24 cellular contexts compared by ENCODE assay signal in the genomic region with DNA sequence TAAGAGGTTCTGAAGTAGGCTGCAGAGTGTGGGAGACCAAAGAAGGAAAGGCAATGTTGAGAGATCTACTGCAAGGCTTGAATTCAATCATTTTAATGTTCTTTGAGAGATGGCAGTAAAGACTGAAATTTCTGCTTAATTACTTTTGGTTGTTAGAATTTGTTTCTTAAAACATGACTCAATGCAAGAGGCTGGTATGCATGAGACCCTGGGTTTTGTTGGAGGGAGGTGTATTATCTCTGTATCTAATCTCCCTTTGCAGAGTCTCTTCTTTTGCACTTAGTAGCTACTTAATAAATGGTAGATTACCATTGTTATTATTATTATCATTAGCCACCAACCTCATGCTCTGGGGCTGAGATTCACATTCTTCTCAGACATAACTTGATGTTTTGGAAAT.
DNase-seq lines count a peak whose midpoint lies in the region; ATAC-seq and TF ChIP-seq lines count a peak whose summit lies in the region.
"Had no signal": no experiment of that assay in that cellular context is flagged by ENCODE, and none has a peak within 500 bp of the region (broad histone marks: within the 10 kb centered on the region; RNA-seq: fewer than 3 reads in every experiment).

No MANE protein-coding gene starts in this region.

- H2BK15ac ChIP-seq in IMR-90 (ENCODE audit: low read depth, low read length) = no peak overlapping the region

- H3K27me3 ChIP-seq in IMR-90 (ENCODE audit: control insufficient read depth, insufficient read depth, low read length) (peaks cover 13% of the 10 kb centered on the region), sigmoid colon (no peaks in the 10 kb centered on the region)
- H3K27me3 ChIP-seq: BLaER1 treated with 17β-estradiol and CSF1 and Interleukin-3, amounts not matched to agents 10 nM and 100 nM; Peyer's patch had no signal

- no peak overlapping the region for H3K56ac ChIP-seq in IMR-90 (ENCODE audit: extremely low read depth, insufficient read depth, low read length)

- H3K4me1 ChIP-seq in IMR-90 (ENCODE audit: control insufficient read depth, insufficient read depth, low read length) = no peaks in the 10 kb centered on the region
- H3K4me1 ChIP-seq in sigmoid colon = peaks cover 0 to 34% (median 22%) of the 10 kb centered on the region in 4 donors
- H3K4me1 ChIP-seq: BLaER1 treated with 17β-estradiol and CSF1 and Interleukin-3, amounts not matched to agents 10 nM and 100 nM; Peyer's patch had no signal

- no peaks in the 10 kb centered on the region for H3K79me1 ChIP-seq in IMR-90 (ENCODE audit: low read depth in 1 of 2, low read length in 2 of 2)

- TF ChIP-seq POLR2A in IMR-90 (IDR thresholded peaks at IDR 0.05; ENCODE audit: low read depth, low read length) = no peak
- TF ChIP-seq POLR2A in sigmoid colon (IDR thresholded peaks at IDR 0.05) = no peak

- H2BK20ac ChIP-seq in IMR-90 (ENCODE audit: low read depth, low read length) = no peak overlapping the region; the same call in 1 of the 2 replicates

- H3K4me3 ChIP-seq in IMR-90 (ENCODE audit: insufficient read depth, low read depth, low read length) (no peak overlapping the region), sigmoid colon (no peak overlapping the region)
- H3K4me3 ChIP-seq: BLaER1 treated with 17β-estradiol and CSF1 and Interleukin-3, amounts not matched to agents 10 nM and 100 nM; K562; Peyer's patch had no signal

- CTCF ChIA-PET in IMR-90 (lab: Yijun Ruan, JAX) = interaction anchor here (1.6 kb wide), 1 partner anchor 8 kb away, joined by 3 read pairs; no protein-coding TSS in a partner anchor

- no peak overlapping the region for H3K14ac ChIP-seq in IMR-90 (replicated peaks; ENCODE audit: low read depth, low read length)

- no peak for TF ChIP-seq CTCF in IMR-90 (conservative IDR thresholded peaks at IDR 0.05; ENCODE audit: low read depth, low read length)
- TF ChIP-seq CTCF in sigmoid colon (IDR thresholded peaks at IDR 0.05) = no peak

- no peaks in the 10 kb centered on the region for H3K9me3 ChIP-seq in IMR-90 (ENCODE audit: control insufficient read depth, insufficient read depth, low read length)
- H3K9me3 ChIP-seq in sigmoid colon = no peaks in the 10 kb centered on the region
- H3K9me3 ChIP-seq: BLaER1 treated with 17β-estradiol and CSF1 and Interleukin-3, amounts not matched to agents 10 nM and 100 nM; Peyer's patch had no signal

- H2AK5ac ChIP-seq in IMR-90 (ENCODE audit: low read depth, low read length) = no peak overlapping the region

- H3K4me3 Mint-ChIP-seq in activated T-helper 1 cell treated with anti-CD3 and anti-CD28 coated beads, Interleukin-12 subunit alpha, Interleukin-12 subunit beta, Interleukin-2, Interleukin-4 antibody, amounts not matched to agents 30 ng/mL and 10 ng/mL and 1 ng/mL, durations not matched to agents 14 hours and 24 hours and 36 hours = no peak overlapping the region
- H3K4me3 Mint-ChIP-seq: CD8-positive, alpha-beta T cell had no signal

- H2BK5ac ChIP-seq in IMR-90 (ENCODE audit: low read depth, low read length, poor library complexity, severe bottlenecking) = no peak overlapping the region

- H3K36me3 ChIP-seq in IMR-90 (ENCODE audit: control insufficient read depth, insufficient read depth, low read length) = no peaks in the 10 kb centered on the region
- no peaks in the 10 kb centered on the region for H3K36me3 ChIP-seq in sigmoid colon
- H3K36me3 ChIP-seq: BLaER1 treated with 17β-estradiol and CSF1 and Interleukin-3, amounts not matched to agents 10 nM and 100 nM; Peyer's patch had no signal

- no peak overlapping the region for H4K8ac ChIP-seq in IMR-90 (ENCODE audit: low read depth in 2 of 2, low read length in 2 of 2)

- ATAC-seq in IMR-90 (ENCODE audit: low read depth) (no peak), HG03045 (IDR thresholded peaks at IDR 0.05; ENCODE audit: unreplicated experiment) (no peak)
- ATAC-seq: CD8-positive, alpha-beta T cell; K562; SK-N-SH treated with all-trans-retinoic acid at 6 μM for 48 hours had no signal

- H3K27ac ChIP-seq in IMR-90 (ENCODE audit: insufficient read depth, low read length) = no peak overlapping the region
- H3K27ac ChIP-seq in sigmoid colon = peak overlapping the region in 3 of 4 donors; percentile 43 to 68 (median 47)
- H3K27ac ChIP-seq: 22Rv1; BLaER1 treated with 17β-estradiol and CSF1 and Interleukin-3, amounts not matched to agents 10 nM and 100 nM; Peyer's patch had no signal

- dilution Hi-C loops in IMR-90 (cut with HindIII; ENCODE audit: low sequenced_read_pairs, unreplicated experiment) = no loop called here

- no peak for TF ChIP-seq RAD21 in IMR-90 (IDR thresholded peaks at IDR 0.05; ENCODE audit: low read length)

- H2BK120ac ChIP-seq in IMR-90 (ENCODE audit: low read depth, low read length) = peak overlapping the region; percentile 19; the same call in 1 of the 2 replicates

- no peaks in the 10 kb centered on the region for H3K9me3 Mint-ChIP-seq in activated T-helper 1 cell treated with anti-CD3 and anti-CD28 coated beads, Interleukin-12 subunit alpha, Interleukin-12 subunit beta, Interleukin-2, Interleukin-4 antibody, amounts not matched to agents 30 ng/mL and 10 ng/mL and 1 ng/mL, durations not matched to agents 14 hours and 24 hours and 36 hours
- H3K9me3 Mint-ChIP-seq: CD8-positive, alpha-beta T cell had no signal

- no peak overlapping the region for H3K4me2 ChIP-seq in IMR-90 (ENCODE audit: low read depth, low read length)
- H3K4me2 ChIP-seq: BLaER1 treated with 17β-estradiol and CSF1 and Interleukin-3, amounts not matched to agents 10 nM and 100 nM had no signal

- H3K4ac ChIP-seq in IMR-90 (ENCODE audit: low read depth, low read length) = no peak overlapping the region

- H3K27ac Mint-ChIP-seq in activated T-helper 1 cell treated with anti-CD3 and anti-CD28 coated beads, Interleukin-12 subunit alpha, Interleukin-12 subunit beta, Interleukin-2, Interleukin-4 antibody, amounts not matched to agents 30 ng/mL and 10 ng/mL and 1 ng/mL, durations not matched to agents 14 hours and 24 hours and 36 hours = peak overlapping the region; percentile 24
- H3K27ac Mint-ChIP-seq: CD8-positive, alpha-beta T cell had no signal

- no peak overlapping the region for H3K9ac ChIP-seq in IMR-90 (ENCODE audit: low read depth, low read length)
- H3K9ac ChIP-seq: BLaER1 treated with 17β-estradiol and CSF1 and Interleukin-3, amounts not matched to agents 10 nM and 100 nM had no signal

- H3K36me3 Mint-ChIP-seq in activated T-helper 1 cell treated with anti-CD3 and anti-CD28 coated beads, Interleukin-12 subunit alpha, Interleukin-12 subunit beta, Interleukin-2, Interleukin-4 antibody, amounts not matched to agents 30 ng/mL and 10 ng/mL and 1 ng/mL, durations not matched to agents 14 hours and 24 hours and 36 hours (ENCODE audit: low read depth) = no peaks in the 10 kb centered on the region
- H3K36me3 Mint-ChIP-seq: CD8-positive, alpha-beta T cell had no signal

- H2AK9ac ChIP-seq in IMR-90 (replicated peaks; ENCODE audit: low read depth, low read length, poor library complexity) = no peak overlapping the region

- H3K18ac ChIP-seq in IMR-90 (ENCODE audit: low read depth, low read length) = no peak overlapping the region

- no peak overlapping the region for H3K23ac ChIP-seq in IMR-90 (ENCODE audit: low read depth, low read length)

- no peak for TF ChIP-seq EP300 in sigmoid colon (IDR thresholded peaks at IDR 0.05)

- no peaks in the 10 kb centered on the region for H4K20me1 ChIP-seq in IMR-90 (ENCODE audit: insufficient read depth, low read length)
- H4K20me1 ChIP-seq: BLaER1 treated with 17β-estradiol and CSF1 and Interleukin-3, amounts not matched to agents 10 nM and 100 nM had no signal

- BruUV-seq in IMR-90 (replicated peaks; lab: Mats Ljungman, UMichigan) = no TSS peak

- no peak overlapping the region for H4K5ac ChIP-seq in IMR-90 (ENCODE audit: low read depth, low read length)

- no peaks in the 10 kb centered on the region for H3K9me1 ChIP-seq in IMR-90 (ENCODE audit: insufficient read depth, low read length)

- DNase-seq in DMS79 treated with DMSO at 0.1 percent for 48 hours (lab: John Stamatoyannopoulos, UW) = peak; percentile 19
- DNase-seq in DMS79 (lab: John Stamatoyannopoulos, UW) = no peak
- DNase-seq in IMR-90 = no peak
- no peak for DNase-seq in activated T-helper 1 cell treated with anti-CD3 and anti-CD28 coated beads, Interleukin-12 subunit alpha, Interleukin-12 subunit beta, Interleukin-2, Interleukin-4 antibody, amounts not matched to agents 30 ng/mL and 10 ng/mL and 1 ng/mL, durations not matched to agents 14 hours and 24 hours and 36 hours (ENCODE audit: low spot score)
- DNase-seq in sigmoid colon = no peak
- no peak for DNase-seq in NCI-H2196 treated with DMSO at 0.1 percent for 48 hours (lab: John Stamatoyannopoulos, UW; ENCODE audit: unreplicated experiment)
- DNase-seq in NCI-H2029 (lab: John Stamatoyannopoulos, UW) = no peak
- DNase-seq: Calu3, DMS153, GDM1, MM.1S, NCI-H1048, NCI-H1436, NCI-H187 treated with DMSO at 0.1 percent for 48 hours, NCI-H345, NCI-H524, NCI-H774, Peyer's patch had no signal

- intact Hi-C loops in IMR-90 (cut with micrococcal nuclease) = no loop called here
- intact Hi-C loops in activated T-helper 1 cell treated with anti-CD3 and anti-CD28 coated beads, Interleukin-12 subunit alpha, Interleukin-12 subunit beta, Interleukin-2, Interleukin-4 antibody, amounts not matched to agents 30 ng/mL and 10 ng/mL and 1 ng/mL, durations not matched to agents 14 hours and 24 hours and 36 hours (cut with micrococcal nuclease) = no loop called here
- intact Hi-C loops in sigmoid colon (cut with DNase I) = no loop called here

- POLR2A ChIA-PET in IMR-90 (lab: Charles Lee; ENCODE audit: unreplicated experiment) = no interaction called here

- no peak overlapping the region for H2AFZ ChIP-seq in IMR-90 (replicated peaks; ENCODE audit: low read length, poor library complexity)

- H3K27me3 Mint-ChIP-seq in activated T-helper 1 cell treated with anti-CD3 and anti-CD28 coated beads, Interleukin-12 subunit alpha, Interleukin-12 subunit beta, Interleukin-2, Interleukin-4 antibody, amounts not matched to agents 30 ng/mL and 10 ng/mL and 1 ng/mL, durations not matched to agents 14 hours and 24 hours and 36 hours (ENCODE audit: insufficient read depth) = peaks cover 3% of the 10 kb centered on the region

- in situ Hi-C loops in IMR-90 (cut with MboI; ENCODE audit: low sequenced_read_pairs) = no loop called here

- H4K91ac ChIP-seq in IMR-90 (ENCODE audit: insufficient read depth, low read depth, low read length) = no peak overlapping the region

- peaks cover 14% of the 10 kb centered on the region for H3K4me1 Mint-ChIP-seq in activated T-helper 1 cell treated with anti-CD3 and anti-CD28 coated beads, Interleukin-12 subunit alpha, Interleukin-12 subunit beta, Interleukin-2, Interleukin-4 antibody, amounts not matched to agents 30 ng/mL and 10 ng/mL and 1 ng/mL, durations not matched to agents 14 hours and 24 hours and 36 hours (ENCODE audit: low read depth)
